Comparison of ENCODE assay signal across 17 cellular contexts in genomic region chr1:16065197-16065576, GRCh38. TPM values are rescaled to one million over a fixed set of nuclear protein-coding genes. Genes with fewer than 3 reads are reported as not detected.
"Had no signal": no experiment of that assay in that cellular context is flagged by ENCODE, and none has a peak within 500 bp of the region (broad histone marks: within the 10 kb centered on the region; RNA-seq: fewer than 3 reads in every experiment).

No MANE protein-coding gene starts in this region.

- H3K27me3 ChIP-seq: esophagus muscularis mucosa, heart right ventricle, sigmoid colon, tibial artery had no signal

- H3K4me3 Mint-ChIP-seq: stimulated activated naive B cell treated with anti-CD40 and anti-IgM and Interleukin-4, amounts not matched to agents 10 μg/mL and 1 μg/mL and 100 μg/mL, for 72 hours; WTC11 had no signal

- DNase-seq: activated CD4-positive, alpha-beta T cell treated with anti-CD3 and anti-CD28 coated beads for 4 hours; activated naive CD4-positive, alpha-beta T cell; activated T-cell treated with anti-CD3 and anti-CD28 coated beads for 4 hours; effector CD4-positive, alpha-beta T cell; heart right ventricle; left ventricle myocardium superior; SJCRH30; stimulated activated naive B cell treated with anti-CD40 and anti-IgM and Interleukin-4, amounts not matched to agents 10 μg/mL and 1 μg/mL and 100 μg/mL, for 72 hours had no signal

- H3K36me3 ChIP-seq: esophagus muscularis mucosa, heart right ventricle, sigmoid colon, SJCRH30, tibial artery had no signal

- H3K36me3 Mint-ChIP-seq: stimulated activated naive B cell treated with anti-CD40 and anti-IgM and Interleukin-4, amounts not matched to agents 10 μg/mL and 1 μg/mL and 100 μg/mL, for 72 hours; WTC11 had no signal

- H3K4me3 ChIP-seq: esophagus muscularis mucosa, heart right ventricle, sigmoid colon, SJCRH30, tibial artery had no signal

- H3K9me3 ChIP-seq: esophagus muscularis mucosa, heart right ventricle, sigmoid colon, SJCRH30, tibial artery had no signal

- H3K27ac ChIP-seq: esophagus muscularis mucosa, heart right ventricle, parathyroid adenoma, sigmoid colon, SJCRH30, tibial artery had no signal

- H3K9me3 Mint-ChIP-seq: stimulated activated naive B cell treated with anti-CD40 and anti-IgM and Interleukin-4, amounts not matched to agents 10 μg/mL and 1 μg/mL and 100 μg/mL, for 72 hours; WTC11 had no signal

- ATAC-seq: heart right ventricle; left ventricle myocardium superior; stimulated activated naive B cell treated with anti-CD40 and anti-IgM and Interleukin-4, amounts not matched to agents 10 μg/mL and 1 μg/mL and 100 μg/mL, for 72 hours; WTC11 had no signal

- H3K27ac Mint-ChIP-seq: stimulated activated naive B cell treated with anti-CD40 and anti-IgM and Interleukin-4, amounts not matched to agents 10 μg/mL and 1 μg/mL and 100 μg/mL, for 72 hours; WTC11 had no signal

RNA-seq across cellular contexts. Expression of gene FAM131C, which starts 8.3 kb away (rescaled TPM):
- total RNA-seq: mononuclear cell, SJCRH30 had no signal

RNA-seq across cellular contexts. Expression of gene CLCNKB, which starts 21.6 kb away (rescaled TPM):
- total RNA-seq: mononuclear cell; SJCRH30; T-helper 2 cell treated with Interferon-gamma antibody and Interleukin-4, amounts not matched to agents 100 ng/mL and 5 ng/mL, for 36 hours had no signal

RNA-seq across cellular contexts. Expression of gene CLCNKA, which starts 43.4 kb away (rescaled TPM):
- total RNA-seq: bronchial epithelial cell; cerebellum; mononuclear cell; T-helper 2 cell treated with Interferon-gamma antibody and Interleukin-4, amounts not matched to agents 100 ng/mL and 5 ng/mL, for 36 hours had no signal

RNA-seq across cellular contexts. Expression of gene HSPB7, which starts 47.3 kb away (rescaled TPM):
- total RNA-seq: bronchial epithelial cell; mononuclear cell; T-helper 2 cell treated with Interferon-gamma antibody and Interleukin-4, amounts not matched to agents 100 ng/mL and 5 ng/mL, for 36 hours had no signal
